8 cellular contexts compared by ENCODE assay signal in genomic region chr10:33330543-33331019, GRCh38. TPM values are rescaled to one million over a fixed set of nuclear protein-coding genes. Genes with fewer than 3 reads are reported as not detected.
DNase-seq lines count a peak whose midpoint lies in the region; ATAC-seq lines count a peak whose summit lies in the region.

No MANE protein-coding gene starts in this region.

- peak overlapping the region; percentile 65 to 69 for H3K4me3 ChIP-seq in aorta (ENCODE audit: low read length in 2 of 2)

- no peaks in the 10 kb centered on the region for H3K36me3 ChIP-seq in aorta (ENCODE audit: control insufficient read depth in 1 of 2, insufficient read depth in 2 of 2, low read length in 1 of 2)

- H3K9me3 ChIP-seq in aorta (ENCODE audit: control insufficient read depth, low read length), result no peaks in the 10 kb centered on the region

- peak in 12 of 14 donors; percentile 2 to 73 (median 52) for DNase-seq in C1 segment of cervical spinal cord (lab: John Stamatoyannopoulos, UW)
- peak; percentile 57 for DNase-seq in NCI-H1092 treated with DMSO at 0.1 percent for 48 hours (lab: John Stamatoyannopoulos, UW)
- DNase-seq in T-helper 1 cell, result peak; percentile 42 to 73 (median 53)
- peak in 55 of 56 donors; percentile 10 to 88 (median 59) for DNase-seq in amygdala (lab: John Stamatoyannopoulos, UW)
- peak; percentile 86 for DNase-seq in left ventricle myocardium superior
- peak; percentile 79 for DNase-seq in retina
- DNase-seq in aorta, result peak; percentile 91 to 95

- peaks cover 0 to 7% of the 10 kb centered on the region in 2 donors for H3K4me1 ChIP-seq in aorta (ENCODE audit: control insufficient read depth in 1 of 2, insufficient read depth in 2 of 2, low read length in 2 of 2)

- no peak overlapping the region for H3K27ac ChIP-seq in aorta (ENCODE audit: low read depth in 1 of 2, low read length in 2 of 2)

- intact Hi-C loops in left ventricle myocardium superior (cut with micrococcal nuclease) (no loop called here), aorta (cut with DNase I) (loop anchor here (2.0 to 10.0 kb wide), 10 partner anchors 43 to 1308 kb away; no protein-coding TSS in a partner anchor)

- no peaks in the 10 kb centered on the region for H3K27me3 ChIP-seq in aorta (ENCODE audit: control insufficient read depth in 1 of 2, insufficient read depth in 2 of 2, low read length in 1 of 2)

- WGBS in aorta, 2 donors, result 1 to 3% methylated on average over 11 of the region's 11 CpGs

- ATAC-seq in GM21447 (IDR thresholded peaks at IDR 0.05; ENCODE audit: unreplicated experiment) (peak; percentile 65), left ventricle myocardium superior (peak; percentile 9), aorta (ENCODE audit: low FRiP score) (peak; percentile 60)

RNA-seq across cellular contexts. Expression of gene NRP1, which starts 3.9 kb away (rescaled TPM):
- total RNA-seq in left ventricle myocardium superior (175 TPM), aorta (100 to 1,000 TPM; 111 to 221 TPM)
- 10 to 100 TPM; 19.2 to 52.9 TPM for polyA plus RNA-seq in aorta

Comparison
In these comparisons a context has a peak if more than half of its experiments do, and no peak if none do; other contexts are left out.
1. ATAC-seq: peak in every context shown above with its lines; median percentile 65 in GM21447; 60 in aorta; 9 in left ventricle myocardium superior.